8 cellular contexts compared by ENCODE assay signal in the genomic region with DNA sequence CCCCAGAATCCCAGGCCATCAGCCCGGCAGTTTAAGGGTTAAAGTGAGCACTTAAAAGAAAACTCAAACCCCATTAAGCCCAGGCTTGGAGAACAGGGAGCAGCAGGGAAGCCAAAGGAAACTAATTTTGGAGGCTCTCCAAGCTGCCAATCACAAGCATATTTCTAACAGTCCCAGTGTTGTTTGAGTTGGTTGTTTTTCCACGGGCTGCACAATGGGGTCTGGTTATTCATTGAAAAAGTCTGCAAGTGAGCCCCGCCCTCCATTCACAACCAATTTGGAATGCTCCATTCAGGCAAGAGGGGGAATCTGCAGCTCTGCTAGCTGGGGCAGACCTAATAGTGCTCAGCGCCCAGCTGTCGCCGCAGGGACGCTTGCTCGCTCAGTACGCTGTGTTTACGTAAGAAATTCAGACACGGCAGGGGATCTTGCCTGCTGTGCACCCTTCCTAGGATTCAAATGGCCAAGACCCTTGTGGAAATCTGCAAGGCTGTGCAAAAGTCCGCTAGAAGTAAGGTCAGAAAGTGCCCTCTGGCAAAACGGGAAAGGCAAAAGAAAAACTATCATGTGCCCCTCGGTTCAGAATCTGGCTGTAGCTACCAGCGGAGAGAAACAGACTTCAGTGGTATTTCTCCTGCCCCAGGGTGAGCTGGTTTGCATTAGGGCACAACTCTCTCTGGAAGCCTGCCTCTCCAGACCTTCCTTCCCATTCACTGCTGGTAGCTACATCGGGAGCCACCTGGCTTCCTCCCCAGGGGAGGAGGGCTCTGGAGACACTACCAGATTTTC. TPM values are rescaled to one million over a fixed set of nuclear protein-coding genes. Genes with fewer than 3 reads are reported as not detected.
A peak's percentile ranks its signal among the peaks of the same experiment; 100 is the strongest.
DNase-seq lines count a peak whose midpoint lies in the region; ATAC-seq, FAIRE-seq and TF ChIP-seq lines count a peak whose summit lies in the region.

No MANE protein-coding gene starts in this region.

- H2AFZ ChIP-seq in PC-9 (peak overlapping the region; percentile 17; the same call in 1 of the 2 replicates), endothelial cell of umbilical vein (ENCODE audit: low read depth, low read length) (peak overlapping the region; percentile 64)

- H3K79me2 ChIP-seq in PC-9 (ENCODE audit: low read depth) (peaks cover 6% of the 10 kb centered on the region; the same call in 1 of the 2 replicates), endothelial cell of umbilical vein (ENCODE audit: control insufficient read depth, insufficient read depth, low read length) (no peaks in the 10 kb centered on the region)

- no peaks in the 10 kb centered on the region for H3K9me1 ChIP-seq in endothelial cell of umbilical vein (replicated peaks; ENCODE audit: control insufficient read depth, extremely low read depth, insufficient read depth, low read length)

- H3K36me3 ChIP-seq in PC-9 (ENCODE audit: low read depth) (peaks cover 51% of the 10 kb centered on the region; the same call in 1 of the 2 replicates), endothelial cell of umbilical vein (ENCODE audit: control insufficient read depth in 2 of 2, extremely low read depth in 1 of 2, insufficient read depth in 2 of 2, low read length in 2 of 2) (peaks cover 0 to 2% of the 10 kb centered on the region in 2 experiments), lower lobe of right lung (no peaks in the 10 kb centered on the region), suprapubic skin (no peaks in the 10 kb centered on the region)

- H3F3A ChIP-seq in PC-9 (ENCODE audit: insufficient read depth, low read depth) = peaks cover 20% of the 10 kb centered on the region; the same call in 1 of the 2 replicates

- intact Hi-C loops in PC-9 (cut with micrococcal nuclease; ENCODE audit: unreplicated experiment) = loop anchor here (1.0 to 2.0 kb wide), 2 partner anchors 9 to 145 kb away; no protein-coding TSS in a partner anchor
- intact Hi-C loops in endothelial cell of umbilical vein (cut with micrococcal nuclease) = loop anchor here (1.0 kb wide), 1 partner anchor 11 kb away; a partner anchor contains a TSS
- intact Hi-C loops in lower lobe of right lung (cut with DNase I) = no loop called here

- TF ChIP-seq POLR2A in endothelial cell of umbilical vein (IDR thresholded peaks at IDR 0.05; ENCODE audit: low read depth, low read length) (no peak), suprapubic skin (IDR thresholded peaks at IDR 0.05) (no peak)

- H3K9ac ChIP-seq in endothelial cell of umbilical vein (replicated peaks; ENCODE audit: extremely low read depth, insufficient read depth, low read length) = no peak overlapping the region

- H3K27ac ChIP-seq in AG04450 (ENCODE audit: low read depth, low read length) = no peak overlapping the region
- H3K27ac ChIP-seq in PC-9 = peak overlapping the region; percentile 53
- no peak overlapping the region for H3K27ac ChIP-seq in endothelial cell of umbilical vein (ENCODE audit: insufficient read depth, low read depth, low read length)
- peak overlapping the region; percentile 34 for H3K27ac ChIP-seq in lower lobe of right lung
- peak overlapping the region; percentile 54 for H3K27ac ChIP-seq in suprapubic skin

- H4K20me1 ChIP-seq in PC-9 (ENCODE audit: insufficient read depth) = no peaks in the 10 kb centered on the region
- no peaks in the 10 kb centered on the region for H4K20me1 ChIP-seq in endothelial cell of umbilical vein (replicated peaks; ENCODE audit: control insufficient read depth, extremely low read depth, insufficient read depth, low read length)

- TF ChIP-seq CTCF in AG04450 (IDR thresholded peaks at IDR 0.05; ENCODE audit: low read depth, low read length) (no peak), PC-9 (conservative IDR thresholded peaks at IDR 0.05) (no peak), endothelial cell of umbilical vein (IDR thresholded peaks at IDR 0.05; ENCODE audit: extremely low read depth in 1 of 2, insufficient read depth in 1 of 2, low read depth in 1 of 2, low read length in 2 of 2) (no peak), lower lobe of right lung (IDR thresholded peaks at IDR 0.05) (no peak), suprapubic skin (IDR thresholded peaks at IDR 0.05) (no peak)

- BruUV-seq in PC-9 (replicated peaks; lab: Mats Ljungman, UMichigan) = no TSS peak
- BruUV-seq in endothelial cell of umbilical vein (replicated peaks; lab: Mats Ljungman, UMichigan) = no TSS peak

- WGBS in suprapubic skin = under 1% methylated on average over 16 of the region's 16 CpGs

- H3K4me3 ChIP-seq in AG04450 (ENCODE audit: low read depth, low read length) (peak overlapping the region; percentile 49), PC-9 (peak overlapping the region; percentile 52), endothelial cell of umbilical vein (replicated peaks in 1 of 3; ENCODE audit: insufficient read depth in 1 of 3, low read depth in 1 of 3, low read length in 3 of 3) (peak overlapping the region in 2 of 3 experiments; percentile 36 to 58), lower lobe of right lung (peak overlapping the region; percentile 45), suprapubic skin (peak overlapping the region; percentile 41)

- CTCF ChIA-PET in AG04450 (lab: Charles Lee) (interaction anchor here (0.7 to 1.7 kb wide), 6 partner anchors 10 to 519 kb away, joined by 3 to 7 read pairs (median 3); no protein-coding TSS in a partner anchor), PC-9 (lab: Charles Lee) (interaction anchor here (0.8 kb wide), 2 partner anchors 155 to 194 kb away, joined by 4 to 6 read pairs; no protein-coding TSS in a partner anchor), endothelial cell of umbilical vein (lab: Charles Lee) (interaction anchor here (1.0 to 2.0 kb wide), 9 partner anchors 11 to 443 kb away, joined by 3 to 8 read pairs (median 5); no protein-coding TSS in a partner anchor)

- TF ChIP-seq EP300 in suprapubic skin (IDR thresholded peaks at IDR 0.05) = no peak

- H3K9me2 ChIP-seq in PC-9 (ENCODE audit: insufficient read depth) = no peaks in the 10 kb centered on the region

- H3K4me2 ChIP-seq in PC-9 (peak overlapping the region; percentile 82), endothelial cell of umbilical vein (ENCODE audit: insufficient read depth, low read length) (peak overlapping the region; percentile 86)

- peak; percentile 76 for FAIRE-seq in HTR-8/SVneo (lab: Jason Lieb, UNC)
- FAIRE-seq in endothelial cell of umbilical vein (lab: Jason Lieb, UNC) = peak; percentile 94

- DNase-seq in AG04450 (ENCODE audit: low read depth, low spot score) = no peak
- DNase-seq in HTR-8/SVneo (ENCODE audit: insufficient read length, low spot score) = peak; percentile 48
- peak; percentile 93 to 95 for DNase-seq in PC-9
- peak; percentile 96 for DNase-seq in endothelial cell of umbilical vein (ENCODE audit: low read depth, low spot score)
- DNase-seq in lower lobe of right lung = peak; percentile 70
- peak in 1 of 2 donors; percentile 81 for DNase-seq in suprapubic skin (ENCODE audit: low spot score in 2 of 2)
- DNase-seq in T-helper 2 cell = no peak

- ATAC-seq in lower lobe of right lung (peak; percentile 85 to 86), GM19467 (IDR thresholded peaks at IDR 0.05; ENCODE audit: unreplicated experiment) (no peak)

- H3K4me1 ChIP-seq in PC-9 (replicated peaks; ENCODE audit: insufficient read depth) (peaks cover 24% of the 10 kb centered on the region), endothelial cell of umbilical vein (ENCODE audit: control insufficient read depth, extremely low read depth, insufficient read depth, low read length) (peaks cover 13% of the 10 kb centered on the region), lower lobe of right lung (peaks cover 51% of the 10 kb centered on the region), suprapubic skin (peaks cover 46% of the 10 kb centered on the region)

- POLR2A ChIA-PET in AG04450 (lab: Yijun Ruan, JAX) = interaction anchor here (0.6 to 1.8 kb wide), 3 partner anchors 10 to 103 kb away, joined by 3 to 4 read pairs (median 4); a partner anchor contains a TSS
- POLR2A ChIA-PET in PC-9 (lab: Charles Lee; ENCODE audit: unreplicated experiment) = interaction anchor here (0.6 to 0.8 kb wide), 7 partner anchors 33 to 729 kb away, joined by 3 to 9 read pairs (median 6); no protein-coding TSS in a partner anchor
- POLR2A ChIA-PET in endothelial cell of umbilical vein (lab: Charles Lee) = interaction anchor here (2.7 kb wide), 1 partner anchor 11 kb away, joined by 15 read pairs; a partner anchor contains a TSS

- no peaks in the 10 kb centered on the region for H3K9me3 ChIP-seq in AG04450 (ENCODE audit: control insufficient read depth, insufficient read depth, low read length)
- H3K9me3 ChIP-seq in PC-9 (ENCODE audit: insufficient read depth, low read depth) = no peaks in the 10 kb centered on the region
- H3K9me3 ChIP-seq in endothelial cell of umbilical vein (replicated peaks; ENCODE audit: control insufficient read depth, insufficient read depth, low read length) = no peaks in the 10 kb centered on the region
- H3K9me3 ChIP-seq in lower lobe of right lung = no peaks in the 10 kb centered on the region
- no peaks in the 10 kb centered on the region for H3K9me3 ChIP-seq in suprapubic skin

- no peaks in the 10 kb centered on the region for H3K27me3 ChIP-seq in AG04450 (ENCODE audit: control insufficient read depth, insufficient read depth, low read length)
- H3K27me3 ChIP-seq in PC-9 (ENCODE audit: insufficient read depth, low read depth) = no peaks in the 10 kb centered on the region
- no peaks in the 10 kb centered on the region for H3K27me3 ChIP-seq in endothelial cell of umbilical vein (ENCODE audit: control insufficient read depth in 2 of 2, insufficient read depth in 2 of 2, low read length in 2 of 2)
- H3K27me3 ChIP-seq in lower lobe of right lung (ENCODE audit: low read depth) = no peaks in the 10 kb centered on the region
- H3K27me3 ChIP-seq in suprapubic skin = no peaks in the 10 kb centered on the region

- dilution Hi-C loops in endothelial cell of umbilical vein (cut with MboI; ENCODE audit: extremely low pct_ligation_motif_present, low sequenced_read_pairs) = no loop called here

TF ChIP-seq in endothelial cell of umbilical vein, 7 proteins besides CTCF, POLR2A, EP300 and RAD21:
- TF ChIP-seq POLR2AphosphoS5 (IDR thresholded peaks at IDR 0.05; ENCODE audit: insufficient read depth, low read depth, low read length) (peak; percentile 28), MYC (IDR thresholded peaks at IDR 0.05; ENCODE audit: low read depth, low read length) (no peak)

RNA-seq across cellular contexts. Expression of a gene that starts 11.0 kb away (rescaled TPM):
- polyA plus RNA-seq in AG04450 (2011; rRNA removed) (28.6 and 33.7 TPM in 2 replicates), endothelial cell of umbilical vein (6.9 and 8.8 TPM in 2 replicates)
- polyA minus RNA-seq in AG04450 (2011; rRNA and poly(A)+ RNA removed) = 53.2 and 69.5 TPM in 2 replicates
- total RNA-seq in PC-9 (2021) (39.3 and 65.7 TPM in 2 replicates), endothelial cell of umbilical vein (40.9 and 43.4 TPM in 2 replicates), lower lobe of right lung (65.5 TPM), suprapubic skin (10 to 100 TPM; 11.2 to 28.6 (median 16.7) TPM)
- polyA plus RNA-seq in endothelial cell of umbilical vein (2011; cell fraction: cytosol; rRNA removed) = 10.6 and 12.8 TPM in 2 replicates
- polyA plus RNA-seq in endothelial cell of umbilical vein (2011; cell fraction: nucleus; rRNA removed) = 12.2 and 17.7 TPM in 2 replicates
- 25.6 and 35.6 TPM in 2 replicates for polyA plus RNA-seq in endothelial cell of umbilical vein (2012)
- 14.2 and 18.0 TPM in 2 replicates for polyA minus RNA-seq in endothelial cell of umbilical vein
- 2.9 TPM for polyA minus RNA-seq in endothelial cell of umbilical vein (2011; cell fraction: cytosol; rRNA and poly(A)+ RNA removed)
- 12.3 and 18.7 TPM in 2 replicates for polyA minus RNA-seq in endothelial cell of umbilical vein (2011; cell fraction: nucleus; rRNA and poly(A)+ RNA removed)

Comparison
In these comparisons a context has a peak if more than half of its experiments do, and no peak if none do; other contexts are left out.
1. DNase-seq: peak in HTR-8/SVneo (single experiment), PC-9 (2 of 2), endothelial cell of umbilical vein (single experiment) and lower lobe of right lung (single experiment); none in AG04450 (single experiment) and T-helper 2 cell (0 of 5).
2. H3K27ac ChIP-seq: peak in PC-9 (single experiment), lower lobe of right lung (single experiment) and suprapubic skin (single experiment); none in AG04450 (single experiment) and endothelial cell of umbilical vein (single experiment).
3. Peak in every context shown above with its lines, with median percentiles within 50 percentile points of each other: H3K4me3 ChIP-seq.